Comparison of ENCODE assay signal across 8 cellular contexts in the genomic region with DNA sequence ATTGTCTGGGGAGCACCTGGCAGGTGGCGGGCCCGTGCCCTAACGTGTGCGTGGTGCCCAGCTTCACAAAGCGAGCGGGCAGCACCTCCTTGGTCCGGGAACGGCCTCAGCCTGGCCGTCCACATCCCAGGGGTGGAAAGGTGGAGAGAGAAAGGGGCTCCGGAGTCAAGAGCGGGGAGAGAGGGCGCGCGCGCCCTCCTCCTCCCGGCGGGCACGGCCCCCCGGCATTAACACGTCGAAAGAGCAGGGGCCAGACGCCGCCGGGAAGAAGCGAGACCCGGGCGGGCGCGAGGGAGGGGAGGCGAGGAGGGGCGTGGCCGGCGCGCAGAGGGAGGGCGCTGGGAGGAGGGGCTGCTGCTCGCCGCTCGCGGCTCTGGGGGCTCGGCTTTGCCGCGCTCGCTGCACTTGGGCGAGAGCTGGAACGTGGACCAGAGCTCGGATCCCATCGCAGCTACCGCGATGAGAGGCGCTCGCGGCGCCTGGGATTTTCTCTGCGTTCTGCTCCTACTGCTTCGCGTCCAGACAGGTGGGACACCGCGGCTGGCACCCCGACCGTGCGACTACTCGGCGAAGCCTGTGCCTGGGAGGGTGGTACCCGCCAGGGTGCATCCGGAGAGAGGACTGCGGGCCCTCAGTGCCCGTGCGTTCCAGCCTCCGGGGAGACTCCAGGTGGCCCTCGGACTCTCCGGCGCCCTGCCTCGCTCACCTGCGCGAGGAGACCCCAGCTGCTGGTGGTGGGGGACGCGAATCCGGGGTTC. TPM values are rescaled to one million over a fixed set of nuclear protein-coding genes. Genes with fewer than 3 reads are reported as not detected.
DNase-seq lines count a peak whose midpoint lies in the region; ATAC-seq and TF ChIP-seq lines count a peak whose summit lies in the region.

Gene KIT (plus strand): TSS at position 402 of the 758 bp plus-strand sequence. CDS start 58 bp downstream, at position 460.

- H3K36me3 ChIP-seq in A673 (ENCODE audit: insufficient read depth, low read length, poor library complexity, severe bottlenecking) = no peaks in the 10 kb centered on the region

- ATAC-seq in GM19395 (IDR thresholded peaks at IDR 0.05; ENCODE audit: unreplicated experiment) = peak; percentile 6
- ATAC-seq in GM19467 (IDR thresholded peaks at IDR 0.05; ENCODE audit: unreplicated experiment) = no peak

- intact Hi-C loops in A673 (cut with micrococcal nuclease; ENCODE audit: unreplicated experiment) = no loop called here

- TF ChIP-seq CTCF in A673 (conservative IDR thresholded peaks at IDR 0.05; ENCODE audit: low read depth, low read length) = no peak

- BruUV-seq in A673 (replicated peaks; lab: Mats Ljungman, UMichigan) = no TSS peak

- H3K4me3 ChIP-seq in A673 (ENCODE audit: low read depth, low read length, poor library complexity, severe bottlenecking) = peak within 1 kb of the TSS; percentile 62

- CTCF ChIA-PET in A673 (lab: Charles Lee) = no interaction called here

- H3K27ac ChIP-seq in A673 (ENCODE audit: low read depth, low read length, poor library complexity, severe bottlenecking) = no peak within 1 kb of the TSS

- peak; percentile 67 for DNase-seq in A673 (ENCODE audit: low spot score)
- DNase-seq in NCI-H524 treated with DMSO at 0.1 percent for 48 hours (lab: John Stamatoyannopoulos, UW) = peak; percentile 25
- DNase-seq in activated gamma-delta T cell treated with Interleukin-2 at 50 U/mL for 16 hours = peak; percentile 37
- DNase-seq in glomerular endothelial cell (ENCODE audit: extremely low read depth, low read depth, low spot score) = no peak
- DNase-seq in occipital lobe (lab: John Stamatoyannopoulos, UW) = peak; percentile 6
- DNase-seq in superior temporal gyrus (ENCODE audit: extremely low spot score) = no peak

- H3K27me3 ChIP-seq in A673 (replicated peaks; ENCODE audit: insufficient read depth, low read depth, low read length, poor library complexity) = no peaks in the 10 kb centered on the region

- H3K9me3 ChIP-seq in A673 (ENCODE audit: low read depth, low read length, poor library complexity, severe bottlenecking) = no peaks in the 10 kb centered on the region

- POLR2A ChIA-PET in A673 (lab: Charles Lee; ENCODE audit: low non-redundant PET) = no interaction called here

- H3K4me1 ChIP-seq in A673 (ENCODE audit: insufficient read depth, low read length, poor library complexity, severe bottlenecking) = peaks cover 14% of the 10 kb centered on the region

RNA-seq across cellular contexts. Expression of gene KIT, which starts in this region (rescaled TPM):
- total RNA-seq in A673 (2021) = 9.4 and 9.5 TPM in 2 replicates
- total RNA-seq in glomerular endothelial cell = 54.5 and 129 TPM in 2 replicates
- 33.4 TPM for total RNA-seq in occipital lobe

Comparison
In these comparisons a context has a peak if more than half of its experiments do, and no peak if none do; other contexts are left out.
1. DNase-seq: peak in A673 (single experiment), NCI-H524 treated with DMSO at 0.1 percent for 48 hours (single experiment), activated gamma-delta T cell treated with Interleukin-2 at 50 U/mL for 16 hours (single experiment) and occipital lobe (single experiment); none in glomerular endothelial cell (single experiment) and superior temporal gyrus (single experiment).